ENCODE assay signal across 13 cellular contexts in the genomic region with DNA sequence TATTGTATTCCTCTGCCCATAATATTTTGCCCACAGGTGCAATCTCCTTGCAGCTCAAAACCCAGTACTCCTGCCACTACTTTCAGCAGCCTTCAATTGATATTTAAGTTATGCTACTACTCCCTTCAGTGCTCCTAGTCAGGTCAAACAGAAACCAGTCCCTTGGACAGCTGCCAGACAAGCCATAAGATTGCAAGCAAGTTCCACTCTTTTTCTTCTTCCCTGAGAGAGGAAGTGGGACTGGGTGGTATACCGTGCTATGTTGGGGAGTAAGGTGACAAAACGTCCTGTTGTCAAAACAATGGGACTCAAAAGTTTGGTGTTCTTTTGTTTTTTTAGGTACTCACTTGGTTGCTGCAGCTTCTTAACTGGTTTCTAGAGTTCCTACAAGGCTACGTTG.
DNase-seq lines count a peak whose midpoint lies in the region; ATAC-seq and TF ChIP-seq lines count a peak whose summit lies in the region.
"Had no signal": no experiment of that assay in that cellular context is flagged by ENCODE, and none has a peak within 500 bp of the region (broad histone marks: within the 10 kb centered on the region; RNA-seq: fewer than 3 reads in every experiment).

No MANE protein-coding gene starts in this region.

- intact Hi-C loops in CD4-positive, alpha-beta T cell (cut with DNase I, micrococcal nuclease) = no loop called here

- peak; percentile 49 for DNase-seq in NCI-H69 (lab: John Stamatoyannopoulos, UW)
- DNase-seq in brain microvascular endothelial cell = peak; percentile 60
- DNase-seq in CD4-positive, alpha-beta T cell = no peak
- DNase-seq in inferior parietal cortex (ENCODE audit: extremely low spot score) = no peak
- DNase-seq in D341Med (ENCODE audit: low spot score) = no peak
- DNase-seq: activated CD4-positive, alpha-beta T cell treated with anti-CD3 and anti-CD28 coated beads, Interleukin-2, amount 50 U/mL, for 1 hour; CD4-positive, CD25-positive, alpha-beta regulatory T cell; NCI-H1105; NCI-H526 treated with DMSO at 0.1 percent for 48 hours had no signal

- H3K36me3 Mint-ChIP-seq in nephron (ENCODE audit: low read depth) = peaks cover 11% of the 10 kb centered on the region
- H3K36me3 Mint-ChIP-seq in CD4-positive, alpha-beta T cell (ENCODE audit: low read depth) = no peaks in the 10 kb centered on the region

- H3K9me3 ChIP-seq in CD4-positive, alpha-beta T cell (ENCODE audit: control insufficient read depth, low read length) = no peaks in the 10 kb centered on the region

- H3K27me3 ChIP-seq in brain microvascular endothelial cell (replicated peaks) = no peaks in the 10 kb centered on the region
- H3K27me3 ChIP-seq in CD4-positive, alpha-beta T cell (ENCODE audit: control insufficient read depth, insufficient read depth, low read length) = no peaks in the 10 kb centered on the region

- ATAC-seq in GM18868 (IDR thresholded peaks at IDR 0.05; ENCODE audit: unreplicated experiment) (peak; percentile 33), GM21528 (IDR thresholded peaks at IDR 0.05; ENCODE audit: low FRiP score, unreplicated experiment) (no peak)
- ATAC-seq in CD4-positive, alpha-beta T cell (ENCODE audit: poor library complexity) = no peak

- H3K9me3 Mint-ChIP-seq in nephron = peaks cover 14% of the 10 kb centered on the region
- H3K9me3 Mint-ChIP-seq in CD4-positive, alpha-beta T cell = peaks cover 3% of the 10 kb centered on the region

- peaks cover 3% of the 10 kb centered on the region for H3K27me3 Mint-ChIP-seq in nephron (ENCODE audit: low read depth)
- no peaks in the 10 kb centered on the region for H3K27me3 Mint-ChIP-seq in CD4-positive, alpha-beta T cell

- CTCF ChIA-PET in CD4-positive, alpha-beta T cell (lab: Charles Lee) = interaction anchor here (3.4 kb wide), 1 partner anchor 59 kb away, joined by 10 read pairs; no protein-coding TSS in a partner anchor

- peaks cover 33% of the 10 kb centered on the region for H3K4me1 Mint-ChIP-seq in nephron
- H3K4me1 Mint-ChIP-seq in CD4-positive, alpha-beta T cell (ENCODE audit: low read depth) = no peaks in the 10 kb centered on the region
- H3K4me1 Mint-ChIP-seq: CD4-positive, CD25-positive, alpha-beta regulatory T cell had no signal

- no peak overlapping the region for H3K4me3 Mint-ChIP-seq in nephron
- H3K4me3 Mint-ChIP-seq in CD4-positive, alpha-beta T cell = no peak overlapping the region
- H3K4me3 Mint-ChIP-seq: CD4-positive, CD25-positive, alpha-beta regulatory T cell had no signal

- peak overlapping the region in 2 of 3 experiments; percentile 26 to 49 for H3K27ac Mint-ChIP-seq in nephron
- H3K27ac Mint-ChIP-seq in CD4-positive, alpha-beta T cell = no peak overlapping the region
- H3K27ac Mint-ChIP-seq: CD4-positive, CD25-positive, alpha-beta regulatory T cell had no signal

- H3K27ac ChIP-seq in brain microvascular endothelial cell = no peak overlapping the region
- no peak overlapping the region for H3K27ac ChIP-seq in CD4-positive, alpha-beta T cell (ENCODE audit: low read depth, low read length)
- H3K27ac ChIP-seq: SK-N-MC had no signal

- no peak overlapping the region for H3K4me3 ChIP-seq in brain microvascular endothelial cell (ENCODE audit: low read depth, low read length)
- H3K4me3 ChIP-seq: SK-N-MC had no signal

- H3K36me3 ChIP-seq in brain microvascular endothelial cell (replicated peaks) = no peaks in the 10 kb centered on the region

- in situ Hi-C loops in brain microvascular endothelial cell (cut with HindIII; ENCODE audit: low pct_ligation_motif_present, low sequenced_read_pairs) = no loop called here

- POLR2A ChIA-PET in CD4-positive, alpha-beta T cell (lab: Charles Lee) = interaction anchor here (0.7 kb wide), 1 partner anchor 13 kb away, joined by 3 read pairs; no protein-coding TSS in a partner anchor

- TF ChIP-seq CTCF in brain microvascular endothelial cell (IDR thresholded peaks at IDR 0.05; ENCODE audit: low read depth, low read length, missing control alignments) = no peak
- no peak for TF ChIP-seq CTCF in nephron (IDR thresholded peaks at IDR 0.05; ENCODE audit: unreplicated experiment in 3 of 3)
- TF ChIP-seq CTCF in CD4-positive, alpha-beta T cell (IDR thresholded peaks at IDR 0.05) = no peak

Comparison
In these comparisons a context has a peak if more than half of its experiments do, and no peak if none do; other contexts are left out.
1. DNase-seq: peak in NCI-H69 (single experiment) and brain microvascular endothelial cell (single experiment); none in CD4-positive, alpha-beta T cell (0 of 10), inferior parietal cortex (single experiment) and D341Med (single experiment).